ENCODE assay signal across 8 cellular contexts in the genomic region with DNA sequence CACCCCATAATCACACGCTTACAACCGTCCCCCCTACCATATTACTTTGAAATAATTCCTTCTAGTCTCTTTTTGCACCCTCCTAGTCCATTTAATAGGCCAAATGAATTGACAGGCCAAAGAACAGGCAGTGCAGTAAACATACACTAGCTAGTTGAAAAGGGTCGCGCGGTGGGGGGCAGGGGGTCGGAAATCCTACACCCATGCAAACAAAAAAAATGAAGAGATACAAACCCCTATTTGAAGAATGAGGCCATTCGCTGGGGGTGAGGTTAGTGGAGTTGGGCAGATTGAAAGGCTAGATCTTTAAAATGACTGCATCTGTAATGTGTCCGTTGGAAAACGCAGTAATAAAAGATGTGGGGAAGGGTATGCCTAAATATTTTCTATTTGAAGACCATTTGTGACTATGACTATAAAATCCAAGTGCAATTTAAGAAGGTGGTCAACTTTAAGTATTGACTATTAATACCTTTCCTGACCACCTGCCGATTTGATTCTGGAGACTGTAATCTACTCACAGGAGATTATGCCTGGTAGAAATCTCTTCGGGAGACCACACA. TPM values are rescaled to one million over a fixed set of nuclear protein-coding genes. Genes with fewer than 3 reads are reported as not detected.
A peak's percentile ranks its signal among the peaks of the same experiment; 100 is the strongest.
DNase-seq lines count a peak whose midpoint lies in the region; ATAC-seq and TF ChIP-seq lines count a peak whose summit lies in the region.

No MANE protein-coding gene starts in this region.

- no peak for TF ChIP-seq CTCF in testis (IDR thresholded peaks at IDR 0.05)

- ATAC-seq in activated T-cell treated with anti-CD3 and anti-CD28 coated beads, Interleukin-2, amount 50 U/mL, for 72 hours (replicated peaks in 1 of 2): no peak
- ATAC-seq in activated CD8-positive, alpha-beta T cell treated with anti-CD3 and anti-CD28 coated beads, Interleukin-2, amount 10 ng/mL, durations not matched to agents 7 days and 5 days: no peak
- ATAC-seq in HG03460 (IDR thresholded peaks at IDR 0.05; ENCODE audit: unreplicated experiment): no peak

- POLR2A ChIA-PET in activated CD8-positive, alpha-beta T cell treated with anti-CD3 and anti-CD28 coated beads, Interleukin-2, amount 10 ng/mL, durations not matched to agents 7 days and 5 days (lab: Charles Lee): interaction anchor here (1.2 kb wide), 1 partner anchor 58 kb away, joined by 5 read pairs; no protein-coding TSS in a partner anchor

- H3K4me1 Mint-ChIP-seq in activated T-cell treated with anti-CD3 and anti-CD28 coated beads, Interleukin-2, amount 50 U/mL, for 72 hours (ENCODE audit: low read depth): peaks cover 21% of the 10 kb centered on the region
- H3K4me1 Mint-ChIP-seq in activated CD8-positive, alpha-beta T cell treated with anti-CD3 and anti-CD28 coated beads, Interleukin-2, amount 10 ng/mL, durations not matched to agents 7 days and 5 days (ENCODE audit: low read depth): peaks cover 23% of the 10 kb centered on the region
- peaks cover 22 to 35% of the 10 kb centered on the region in 2 donors for H3K4me1 Mint-ChIP-seq in immature natural killer cell

- peaks cover 0 to 3% of the 10 kb centered on the region in 2 donors for H3K36me3 Mint-ChIP-seq in activated T-cell treated with anti-CD3 and anti-CD28 coated beads, Interleukin-2, amount 50 U/mL, for 72 hours (ENCODE audit: insufficient read depth in 2 of 2)
- no peaks in the 10 kb centered on the region for H3K36me3 Mint-ChIP-seq in activated CD8-positive, alpha-beta T cell treated with anti-CD3 and anti-CD28 coated beads, Interleukin-2, amount 10 ng/mL, durations not matched to agents 7 days and 5 days (ENCODE audit: low read depth)
- no peaks in the 10 kb centered on the region for H3K36me3 Mint-ChIP-seq in immature natural killer cell

- H3K9me3 ChIP-seq in testis: no peaks in the 10 kb centered on the region

- peak overlapping the region; percentile 95 for H3K27ac Mint-ChIP-seq in activated T-cell treated with anti-CD3 and anti-CD28 coated beads, Interleukin-2, amount 50 U/mL, for 72 hours
- peak overlapping the region; percentile 89 for H3K27ac Mint-ChIP-seq in activated CD8-positive, alpha-beta T cell treated with anti-CD3 and anti-CD28 coated beads, Interleukin-2, amount 10 ng/mL, durations not matched to agents 7 days and 5 days
- peak overlapping the region; percentile 75 to 97 (median 90) for H3K27ac Mint-ChIP-seq in immature natural killer cell

- DNase-seq in activated T-cell treated with anti-CD3 and anti-CD28 coated beads, Interleukin-2, amount 50 U/mL, for 72 hours: no peak
- DNase-seq in activated T-cell treated with anti-CD3 and anti-CD28 coated beads, Interleukin-2, amount 50 U/mL, for 1 hour: no peak
- DNase-seq in activated CD8-positive, alpha-beta T cell treated with anti-CD3 and anti-CD28 coated beads, Interleukin-2, amount 10 ng/mL, durations not matched to agents 7 days and 5 days: no peak
- DNase-seq in immature natural killer cell (no peak), testis (no peak), RKO (ENCODE audit: low spot score) (no peak)
- DNase-seq in stimulated activated CD8-positive, alpha-beta memory T cell treated with anti-CD3 and anti-CD28 coated beads, Interleukin-4, amount 100 ng/mL, for 48 hours: no peak

- 27 to 30% methylated on average over 11 of the region's 11 CpGs for WGBS in testis, 2 donors

- no peak for TF ChIP-seq POLR2A in testis (IDR thresholded peaks at IDR 0.05)

- intact Hi-C loops in testis (cut with DNase I; ENCODE audit: low total_unique reads): no loop called here

- H3K27me3 ChIP-seq in testis: no peaks in the 10 kb centered on the region

- peak overlapping the region; percentile 70 to 85 for H3K4me3 ChIP-seq in testis

- H3K9me3 Mint-ChIP-seq in activated T-cell treated with anti-CD3 and anti-CD28 coated beads, Interleukin-2, amount 50 U/mL, for 72 hours: no peaks in the 10 kb centered on the region
- no peaks in the 10 kb centered on the region for H3K9me3 Mint-ChIP-seq in activated CD8-positive, alpha-beta T cell treated with anti-CD3 and anti-CD28 coated beads, Interleukin-2, amount 10 ng/mL, durations not matched to agents 7 days and 5 days (ENCODE audit: insufficient read depth)
- H3K9me3 Mint-ChIP-seq in immature natural killer cell: no peaks in the 10 kb centered on the region

- H3K36me3 ChIP-seq in testis (ENCODE audit: low read depth, missing control alignments): no peaks in the 10 kb centered on the region

- H3K27me3 Mint-ChIP-seq in activated T-cell treated with anti-CD3 and anti-CD28 coated beads, Interleukin-2, amount 50 U/mL, for 72 hours (ENCODE audit: low read depth): no peaks in the 10 kb centered on the region
- peaks cover 9% of the 10 kb centered on the region for H3K27me3 Mint-ChIP-seq in activated CD8-positive, alpha-beta T cell treated with anti-CD3 and anti-CD28 coated beads, Interleukin-2, amount 10 ng/mL, durations not matched to agents 7 days and 5 days (ENCODE audit: low read depth)
- H3K27me3 Mint-ChIP-seq in immature natural killer cell (ENCODE audit: low read depth in 3 of 3): peaks cover 2 to 7% (median 7%) of the 10 kb centered on the region in 3 donors

- peak overlapping the region; percentile 96 to 98 for H3K4me3 Mint-ChIP-seq in activated T-cell treated with anti-CD3 and anti-CD28 coated beads, Interleukin-2, amount 50 U/mL, for 72 hours
- H3K4me3 Mint-ChIP-seq in activated CD8-positive, alpha-beta T cell treated with anti-CD3 and anti-CD28 coated beads, Interleukin-2, amount 10 ng/mL, durations not matched to agents 7 days and 5 days: peak overlapping the region; percentile 98
- H3K4me3 Mint-ChIP-seq in immature natural killer cell: peak overlapping the region; percentile 96 to 100 (median 99)

- CTCF ChIA-PET in activated CD8-positive, alpha-beta T cell treated with anti-CD3 and anti-CD28 coated beads, Interleukin-2, amount 10 ng/mL, durations not matched to agents 7 days and 5 days (lab: Charles Lee): interaction anchor here (1.1 to 2.1 kb wide), 4 partner anchors 8 to 259 kb away, joined by 4 to 10 read pairs (median 6); partner anchors contain the start of gene RIOX2

- peak overlapping the region in 1 of 2 donors; percentile 64 for H3K27ac ChIP-seq in testis

- peaks cover 5% of the 10 kb centered on the region for H3K4me1 ChIP-seq in testis

RNA-seq across cellular contexts. Expression of gene ARL6, which starts 0.9 kb away (rescaled TPM):
- total RNA-seq in activated T-cell treated with anti-CD3 and anti-CD28 coated beads, Interleukin-2, amount 50 U/mL, for 72 hours: 1 to 10 TPM; 1.3 to 2.8 TPM
- 1 to 10 TPM; 5.0 to 6.6 TPM for total RNA-seq in activated CD8-positive, alpha-beta T cell treated with anti-CD3 and anti-CD28 coated beads, Interleukin-2, amount 10 ng/mL, durations not matched to agents 7 days and 5 days
- polyA plus RNA-seq in immature natural killer cell (1 to 10 TPM; 1.3 to 4.7 (median 1.6) TPM), testis (ENCODE audit: insufficient read depth, low read depth, low replicate concordance) (23.4 TPM)
- total RNA-seq in testis: 10 to 100 TPM; 10.6 to 12.8 TPM

RNA-seq across cellular contexts. Expression of gene CRYBG3, which starts 58.1 kb away (rescaled TPM):
- total RNA-seq in activated T-cell treated with anti-CD3 and anti-CD28 coated beads, Interleukin-2, amount 50 U/mL, for 72 hours: 1 to 10 TPM; 3.4 to 4.0 TPM
- 1 to 10 TPM; 1.6 to 1.8 TPM for total RNA-seq in activated CD8-positive, alpha-beta T cell treated with anti-CD3 and anti-CD28 coated beads, Interleukin-2, amount 10 ng/mL, durations not matched to agents 7 days and 5 days
- polyA plus RNA-seq in immature natural killer cell (under 1 TPM in 2 of 3 donors, not detected in 1; 0.17 to 0.48 TPM), testis (ENCODE audit: insufficient read depth, low read depth, low replicate concordance) (47.6 TPM)
- 10 to 100 TPM; 39.7 to 49.8 TPM for total RNA-seq in testis

Comparison
In these comparisons a context has a peak if more than half of its experiments do, and no peak if none do; other contexts are left out.
1. RNA of gene CRYBG3, which starts 58.1 kb away (total RNA-seq): 39.7 to 49.8 TPM in testis; 3.4 to 4.0 TPM in activated T-cell treated with anti-CD3 and anti-CD28 coated beads, Interleukin-2, amount 50 U/mL, for 72 hours and 1.6 to 1.8 TPM in activated CD8-positive, alpha-beta T cell treated with anti-CD3 and anti-CD28 coated beads, Interleukin-2, amount 10 ng/mL, durations not matched to agents 7 days and 5 days; every median in the first group is over 4 times any median in the second.
2. Peak in every context shown above with its lines, with median percentiles within 50 percentile points of each other: H3K27ac Mint-ChIP-seq and H3K4me3 Mint-ChIP-seq.